Comparison of ENCODE assay signal across 12 cellular contexts in genomic region chr3:188264231-188265213, GRCh38.
A peak's percentile ranks its signal among the peaks of the same experiment; 100 is the strongest.
DNase-seq lines count a peak whose midpoint lies in the region; ATAC-seq and TF ChIP-seq lines count a peak whose summit lies in the region.
"Had no signal": no experiment of that assay in that cellular context is flagged by ENCODE, and none has a peak within 500 bp of the region (broad histone marks: within the 10 kb centered on the region; RNA-seq: fewer than 3 reads in every experiment).

No MANE protein-coding gene starts in this region.

- peaks cover 0 to 2% (median 0%) of the 10 kb centered on the region in 3 donors for H3K36me3 Mint-ChIP-seq in naive thymus-derived CD8-positive, alpha-beta T cell

- ATAC-seq in left ventricle myocardium superior (peak; percentile 28), GM21515 (IDR thresholded peaks at IDR 0.05; ENCODE audit: unreplicated experiment) (no peak), HG03095 (IDR thresholded peaks at IDR 0.05; ENCODE audit: unreplicated experiment) (no peak)
- no peak for ATAC-seq in naive thymus-derived CD8-positive, alpha-beta T cell

- POLR2A ChIA-PET in naive thymus-derived CD8-positive, alpha-beta T cell (lab: Charles Lee): interaction anchor here (0.7 kb wide), 1 partner anchor 42 kb away, joined by 3 read pairs; no protein-coding TSS in a partner anchor

- H3K4me1 ChIP-seq in ascending aorta (peaks cover 27 to 77% of the 10 kb centered on the region in 2 donors), sigmoid colon (peaks cover 0 to 98% (median 97%) of the 10 kb centered on the region in 4 donors)

- peaks cover 0 to 9% (median 3%) of the 10 kb centered on the region in 4 donors for H3K4me1 Mint-ChIP-seq in naive thymus-derived CD8-positive, alpha-beta T cell

- peak in 2 of 4 donors; percentile 14 to 33 for TF ChIP-seq EP300 in sigmoid colon (IDR thresholded peaks at IDR 0.05)

- H3K27ac Mint-ChIP-seq in naive thymus-derived CD8-positive, alpha-beta T cell: no peak overlapping the region

- no peaks in the 10 kb centered on the region for H3K9me3 Mint-ChIP-seq in naive thymus-derived CD8-positive, alpha-beta T cell
- H3K9me3 Mint-ChIP-seq: central memory CD8-positive, alpha-beta T cell had no signal

- no peaks in the 10 kb centered on the region for H3K27me3 Mint-ChIP-seq in naive thymus-derived CD8-positive, alpha-beta T cell
- H3K27me3 Mint-ChIP-seq: central memory CD8-positive, alpha-beta T cell had no signal

- intact Hi-C loops in ascending aorta (cut with DNase I) (loop anchor here (5.0 kb wide), 2 partner anchors 63 to 688 kb away; no protein-coding TSS in a partner anchor), left ventricle myocardium superior (cut with micrococcal nuclease) (no loop called here), sigmoid colon (cut with DNase I) (loop anchor here (1.0 to 2.0 kb wide), 2 partner anchors 110 to 683 kb away; partner anchors contain the start of gene LPP)

- DNase-seq in AG10803 (ENCODE audit: low read depth) (peak; percentile 68), ascending aorta (ENCODE audit: low spot score in 2 of 2) (peak in 1 of 2 donors; percentile 82), left ventricle myocardium superior (no peak), sigmoid colon (peak; percentile 85), GF-D8 (lab: John Stamatoyannopoulos, UW) (no peak)
- DNase-seq in naive thymus-derived CD8-positive, alpha-beta T cell: no peak
- DNase-seq: KG1, NCI-H524 treated with DMSO at 0.1 percent for 48 hours, T-helper 1 cell had no signal

- no peaks in the 10 kb centered on the region for H3K36me3 ChIP-seq in ascending aorta
- no peaks in the 10 kb centered on the region for H3K36me3 ChIP-seq in sigmoid colon

- peak overlapping the region; percentile 94 to 99 for H3K27ac ChIP-seq in ascending aorta
- peak overlapping the region; percentile 88 to 94 (median 90) for H3K27ac ChIP-seq in sigmoid colon

- no peak for TF ChIP-seq CTCF in AG10803 (conservative IDR thresholded peaks at IDR 0.05; ENCODE audit: low read length)
- TF ChIP-seq CTCF in ascending aorta (IDR thresholded peaks at IDR 0.05): no peak
- TF ChIP-seq CTCF in sigmoid colon (IDR thresholded peaks at IDR 0.05): no peak

- H3K9me3 ChIP-seq in ascending aorta (no peaks in the 10 kb centered on the region), sigmoid colon (no peaks in the 10 kb centered on the region)

- H3K27me3 ChIP-seq in ascending aorta (no peaks in the 10 kb centered on the region), sigmoid colon (no peaks in the 10 kb centered on the region)

- TF ChIP-seq POLR2A in sigmoid colon (IDR thresholded peaks at IDR 0.05): no peak

- no peak overlapping the region for H3K4me3 Mint-ChIP-seq in naive thymus-derived CD8-positive, alpha-beta T cell
- H3K4me3 Mint-ChIP-seq: central memory CD8-positive, alpha-beta T cell had no signal

- 72 to 80% methylated on average over 7 of the region's 7 CpGs for WGBS in sigmoid colon, 2 donors

- H3K4me3 ChIP-seq in AG10803 (ENCODE audit: low read length) (peak overlapping the region; percentile 4; the same call in 1 of the 2 replicates), ascending aorta (peak overlapping the region in 1 of 2 donors; percentile 31), sigmoid colon (no peak overlapping the region)

Comparison
In these comparisons a context has a peak if more than half of its experiments do, and no peak if none do; other contexts are left out.
1. DNase-seq: peak in AG10803 (single experiment) and sigmoid colon (single experiment); none in left ventricle myocardium superior (single experiment), GF-D8 (single experiment) and naive thymus-derived CD8-positive, alpha-beta T cell (0 of 10).